In genomic region chr15:29613951-29614382, GRCh38 we compare ENCODE assay signal across 8 cellular contexts.
A peak's percentile ranks its signal among the peaks of the same experiment; 100 is the strongest.
DNase-seq lines count a peak whose midpoint lies in the region; ATAC-seq and TF ChIP-seq lines count a peak whose summit lies in the region.
"Had no signal": no experiment of that assay in that cellular context is flagged by ENCODE, and none has a peak within 500 bp of the region (broad histone marks: within the 10 kb centered on the region; RNA-seq: fewer than 3 reads in every experiment).

No MANE protein-coding gene starts in this region.

- no peak overlapping the region for H3K4ac ChIP-seq in mesenchymal stem cell (ENCODE audit: low read depth in 1 of 2, low read length in 2 of 2)

- H3K4me3 ChIP-seq in mesenchymal stem cell (ENCODE audit: insufficient read depth in 1 of 2, low read depth in 1 of 2, low read length in 2 of 2): no peak overlapping the region

- no peak overlapping the region for H3K27ac ChIP-seq in RWPE1
- H3K27ac ChIP-seq in mesenchymal stem cell (ENCODE audit: low read length, poor library complexity, severe bottlenecking): no peak overlapping the region

- H4K91ac ChIP-seq in mesenchymal stem cell (ENCODE audit: low read length): peak overlapping the region; percentile 43

- H3K18ac ChIP-seq in mesenchymal stem cell (ENCODE audit: low read depth in 1 of 2, low read length in 2 of 2): no peak overlapping the region

- H3K9ac ChIP-seq in mesenchymal stem cell (ENCODE audit: low read length): no peak overlapping the region

- H2BK5ac ChIP-seq in mesenchymal stem cell (ENCODE audit: low read depth, low read length, poor library complexity, severe bottlenecking): no peak overlapping the region

- H4K8ac ChIP-seq in mesenchymal stem cell (ENCODE audit: low read length): no peak overlapping the region

- H2BK12ac ChIP-seq in mesenchymal stem cell (ENCODE audit: low read length in 2 of 2): no peak overlapping the region

- DNase-seq in G401 (ENCODE audit: low spot score): peak; percentile 8
- peak; percentile 52 for DNase-seq in HT-29 (ENCODE audit: low spot score)
- DNase-seq in RWPE1 (ENCODE audit: low spot score): peak; percentile 34
- DNase-seq in mesenchymal stem cell: no peak
- no peak for DNase-seq in GDM1 (lab: John Stamatoyannopoulos, UW)
- DNase-seq in hippocampal formation (lab: John Stamatoyannopoulos, UW): no peak
- DNase-seq: DMS79 had no signal

- H3K4me2 ChIP-seq in mesenchymal stem cell (ENCODE audit: low read length, poor library complexity, severe bottlenecking): no peak overlapping the region

- H2AFZ ChIP-seq in mesenchymal stem cell (ENCODE audit: low read depth, low read length): no peak overlapping the region

- TF ChIP-seq CTCF in RWPE1 (conservative IDR thresholded peaks at IDR 0.05; ENCODE audit: low read depth): peak; percentile 58

- no peak for ATAC-seq in HG02852 (IDR thresholded peaks at IDR 0.05; ENCODE audit: unreplicated experiment)

- POLR2A ChIA-PET in RWPE1 (lab: Yijun Ruan, JAX; ENCODE audit: low non-redundant PET): no interaction called here

- H3K36me3 ChIP-seq in mesenchymal stem cell (ENCODE audit: control insufficient read depth in 1 of 2, insufficient read depth in 2 of 2, low read depth in 1 of 2, low read length in 2 of 2): no peaks in the 10 kb centered on the region

- H3K14ac ChIP-seq in mesenchymal stem cell (ENCODE audit: low read length in 2 of 2): no peak overlapping the region

- 96% methylated on average over 16 of the region's 16 CpGs for WGBS in mesenchymal stem cell

- no peak overlapping the region for H2AK5ac ChIP-seq in mesenchymal stem cell (ENCODE audit: low read length, severe bottlenecking)

- no peaks in the 10 kb centered on the region for H3K27me3 ChIP-seq in mesenchymal stem cell (ENCODE audit: control insufficient read depth in 1 of 2, insufficient read depth in 1 of 2, low read length in 2 of 2)

- H2BK120ac ChIP-seq in mesenchymal stem cell (ENCODE audit: low read depth, low read length): no peak overlapping the region

- H3K9me3 ChIP-seq in mesenchymal stem cell (ENCODE audit: control insufficient read depth, low read length): no peaks in the 10 kb centered on the region

- no peak overlapping the region for H2BK15ac ChIP-seq in mesenchymal stem cell (ENCODE audit: low read depth, poor library complexity, severe bottlenecking)

- H3K23ac ChIP-seq in mesenchymal stem cell (ENCODE audit: low read length in 2 of 2): no peak overlapping the region

- no peaks in the 10 kb centered on the region for H3K79me1 ChIP-seq in mesenchymal stem cell (replicated peaks; ENCODE audit: low read length, poor library complexity, severe bottlenecking)

- peaks cover 14% of the 10 kb centered on the region for H3K4me1 ChIP-seq in mesenchymal stem cell (ENCODE audit: control insufficient read depth, insufficient read depth, low read depth, low read length)

- in situ Hi-C loops in G401 (cut with HindIII; ENCODE audit: low sequenced_read_pairs): no loop called here

- CTCF ChIA-PET in RWPE1 (lab: Yijun Ruan, JAX): interaction anchor here (0.6 to 1.1 kb wide), 6 partner anchors 9 to 450 kb away, joined by 3 to 7 read pairs (median 3); no protein-coding TSS in a partner anchor

Comparison
In these comparisons a context has a peak if more than half of its experiments do, and no peak if none do; other contexts are left out.
1. DNase-seq: peak in G401 (single experiment), HT-29 (single experiment) and RWPE1 (single experiment); none in mesenchymal stem cell (single experiment), GDM1 (single experiment) and hippocampal formation (0 of 2).